35 cellular contexts compared by ENCODE assay signal in the genomic region with DNA sequence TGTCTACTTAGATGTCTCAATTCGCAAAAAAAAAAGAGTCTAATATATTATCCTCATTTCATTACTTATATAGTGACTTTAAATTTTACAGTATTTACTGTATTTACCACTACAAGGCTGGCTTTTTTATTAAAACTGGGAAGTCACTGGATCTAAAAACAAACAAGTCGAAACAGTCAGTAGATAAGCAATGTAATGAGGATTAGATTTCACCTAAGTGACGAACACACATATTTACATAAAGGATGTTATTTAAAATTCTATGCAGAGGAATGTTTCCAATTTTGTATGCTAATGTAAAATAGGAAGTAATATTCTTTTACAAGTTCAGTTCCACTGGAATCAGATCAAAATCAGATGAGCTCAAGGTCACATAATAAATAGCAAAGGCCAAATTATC.
"Had no signal": no experiment of that assay in that cellular context is flagged by ENCODE, and none has a peak within 500 bp of the region (broad histone marks: within the 10 kb centered on the region; RNA-seq: fewer than 3 reads in every experiment).

No MANE protein-coding gene starts in this region.

- H3K9me3 Mint-ChIP-seq: activated CD4-positive, alpha-beta memory T cell treated with anti-CD3 and anti-CD28 coated beads for 36 hours; activated CD4-positive, alpha-beta T cell treated with anti-CD3 and anti-CD28 coated beads, Interleukin-2, amount 10 ng/mL, durations not matched to agents 24 days and 14 days; activated naive CD4-positive, alpha-beta T cell treated with anti-CD3 and anti-CD28 coated beads for 36 hours; activated naive CD4-positive, alpha-beta T cell treated with anti-CD3 and anti-CD28 coated beads, Interleukin-2, amount 50 U/mL, for 24 hours; activated naive CD8-positive, alpha-beta T cell treated with anti-CD3 and anti-CD28 coated beads for 36 hours; activated naive CD8-positive, alpha-beta T cell treated with anti-CD3 and anti-CD28 coated beads, Interleukin-2, amount 50 U/mL, for 24 hours; activated T-helper 1 cell treated with anti-CD3 and anti-CD28 coated beads, Interleukin-12 subunit alpha, Interleukin-12 subunit beta, Interleukin-2, Interleukin-4 antibody, amounts not matched to agents 30 ng/mL and 10 ng/mL and 1 ng/mL, durations not matched to agents 14 hours and 24 hours and 36 hours; activated T-helper 2 cell treated with anti-CD3 and anti-CD28 coated beads, Interferon-gamma antibody, Interleukin-2, Interleukin-4, amounts not matched to agents 10 μg/mL and 5 μg/mL and 100 μg/mL, durations not matched to agents 14 hours and 24 hours and 36 hours; effector memory CD8-positive, alpha-beta T cell; T-helper 2 cell treated with Interferon-gamma antibody and Interleukin-4, amounts not matched to agents 5 μg/mL and 100 μg/mL, for 36 hours had no signal

- FAIRE-seq: colon had no signal

- H3K36me3 ChIP-seq: adrenal gland had no signal

- H3K27me3 Mint-ChIP-seq: activated CD4-positive, alpha-beta memory T cell treated with anti-CD3 and anti-CD28 coated beads for 36 hours; activated CD4-positive, alpha-beta T cell treated with anti-CD3 and anti-CD28 coated beads for 36 hours; activated CD4-positive, alpha-beta T cell treated with anti-CD3 and anti-CD28 coated beads, Interleukin-2, amount 10 ng/mL, durations not matched to agents 24 days and 14 days; activated CD8-positive, alpha-beta memory T cell treated with anti-CD3 and anti-CD28 coated beads, Interleukin-2, amount 10 ng/mL, durations not matched to agents 7 days and 5 days; activated naive CD4-positive, alpha-beta T cell treated with anti-CD3 and anti-CD28 coated beads, Interleukin-2, amount 50 U/mL, for 24 hours; activated naive CD8-positive, alpha-beta T cell treated with anti-CD3 and anti-CD28 coated beads for 36 hours; activated naive CD8-positive, alpha-beta T cell treated with anti-CD3 and anti-CD28 coated beads, Interleukin-2, amount 50 U/mL, for 24 hours; effector memory CD8-positive, alpha-beta T cell; T-helper 17 cell had no signal

- H3K27ac ChIP-seq: adrenal gland, body of pancreas, esophagus muscularis mucosa, foreskin keratinocyte, gastroesophageal sphincter, heart right ventricle had no signal

- DNase-seq: activated CD4-positive, alpha-beta memory T cell treated with anti-CD3 and anti-CD28 coated beads for 36 hours; activated CD4-positive, alpha-beta T cell treated with anti-CD3 and anti-CD28 coated beads for 36 hours; activated CD4-positive, alpha-beta T cell treated with anti-CD3 and anti-CD28 coated beads, Interleukin-2, amount 10 ng/mL, durations not matched to agents 24 days and 14 days; activated CD4-positive, CD25-positive, alpha-beta regulatory T cell; activated CD4-positive, CD25-positive, alpha-beta regulatory T cell treated with anti-CD3 and anti-CD28 coated beads, Interleukin-2, amount 50 U/mL, for 72 hours; activated CD8-positive, alpha-beta memory T cell treated with anti-CD3 and anti-CD28 coated beads, Interleukin-2, amount 10 ng/mL, durations not matched to agents 7 days and 5 days; activated CD8-positive, alpha-beta memory T cell treated with anti-CD3 and anti-CD28 coated beads, Interleukin-2, amount 50 U/mL, for 4 hours; activated CD8-positive, alpha-beta T cell treated with anti-CD3 and anti-CD28 coated beads, Interleukin-2, amount 10 ng/mL, durations not matched to agents 7 days and 5 days; activated effector memory CD4-positive, alpha-beta T cell treated with anti-CD3 and anti-CD28 coated beads, Interleukin-2, amount 50 U/mL, for 16 hours; activated naive CD4-positive, alpha-beta T cell treated with anti-CD3 and anti-CD28 coated beads for 36 hours; activated naive CD8-positive, alpha-beta T cell treated with anti-CD3 and anti-CD28 coated beads for 36 hours; activated naive CD8-positive, alpha-beta T cell treated with anti-CD3 and anti-CD28 coated beads, Interleukin-2, amount 50 U/mL, for 24 hours; activated T-cell treated with anti-CD3 and anti-CD28 coated beads, Interleukin-2, amount 50 U/mL, for 1 hour; activated T-cell treated with anti-CD3 and anti-CD28 coated beads, Interleukin-2, amount 50 U/mL, for 48 hours; adrenal gland; amygdala; aorta; body of pancreas; caudate nucleus; cortex of kidney; dermis blood vessel endothelial cell; effector CD4-positive, alpha-beta T cell; effector memory CD8-positive, alpha-beta T cell; erythroblast; foreskin keratinocyte; heart right ventricle; T-helper 17 cell; T1000 had no signal

- H3K27me3 ChIP-seq: adrenal gland, body of pancreas, esophagus muscularis mucosa, foreskin keratinocyte, gastroesophageal sphincter, heart right ventricle had no signal

- H3K27ac Mint-ChIP-seq: activated CD4-positive, alpha-beta memory T cell treated with anti-CD3 and anti-CD28 coated beads for 36 hours; activated CD4-positive, alpha-beta T cell treated with anti-CD3 and anti-CD28 coated beads for 36 hours; activated CD4-positive, alpha-beta T cell treated with anti-CD3 and anti-CD28 coated beads, Interleukin-2, amount 10 ng/mL, durations not matched to agents 24 days and 14 days; activated CD8-positive, alpha-beta memory T cell treated with anti-CD3 and anti-CD28 coated beads, Interleukin-2, amount 10 ng/mL, durations not matched to agents 7 days and 5 days; activated CD8-positive, alpha-beta T cell treated with anti-CD3 and anti-CD28 coated beads, Interleukin-2, amount 10 ng/mL, durations not matched to agents 7 days and 5 days; activated naive CD4-positive, alpha-beta T cell treated with anti-CD3 and anti-CD28 coated beads for 36 hours; activated naive CD4-positive, alpha-beta T cell treated with anti-CD3 and anti-CD28 coated beads, Interleukin-2, amount 50 U/mL, for 24 hours; activated naive CD8-positive, alpha-beta T cell treated with anti-CD3 and anti-CD28 coated beads for 36 hours; activated naive CD8-positive, alpha-beta T cell treated with anti-CD3 and anti-CD28 coated beads, Interleukin-2, amount 50 U/mL, for 24 hours; activated T-helper 1 cell treated with anti-CD3 and anti-CD28 coated beads, Interleukin-12 subunit alpha, Interleukin-12 subunit beta, Interleukin-2, Interleukin-4 antibody, amounts not matched to agents 30 ng/mL and 10 ng/mL and 1 ng/mL, durations not matched to agents 14 hours and 24 hours and 36 hours; activated T-helper 2 cell treated with anti-CD3 and anti-CD28 coated beads, Interferon-gamma antibody, Interleukin-2, Interleukin-4, amounts not matched to agents 10 μg/mL and 5 μg/mL and 100 μg/mL, durations not matched to agents 14 hours and 24 hours and 36 hours; effector memory CD8-positive, alpha-beta T cell; T-helper 17 cell; T-helper 2 cell treated with Interferon-gamma antibody and Interleukin-4, amounts not matched to agents 5 μg/mL and 100 μg/mL, for 36 hours had no signal

- H3K4me3 Mint-ChIP-seq: activated CD4-positive, alpha-beta memory T cell treated with anti-CD3 and anti-CD28 coated beads for 36 hours; activated CD4-positive, alpha-beta T cell treated with anti-CD3 and anti-CD28 coated beads for 36 hours; activated CD4-positive, alpha-beta T cell treated with anti-CD3 and anti-CD28 coated beads, Interleukin-2, amount 10 ng/mL, durations not matched to agents 24 days and 14 days; activated CD8-positive, alpha-beta memory T cell treated with anti-CD3 and anti-CD28 coated beads, Interleukin-2, amount 10 ng/mL, durations not matched to agents 7 days and 5 days; activated CD8-positive, alpha-beta T cell treated with anti-CD3 and anti-CD28 coated beads, Interleukin-2, amount 10 ng/mL, durations not matched to agents 7 days and 5 days; activated naive CD4-positive, alpha-beta T cell treated with anti-CD3 and anti-CD28 coated beads for 36 hours; activated naive CD4-positive, alpha-beta T cell treated with anti-CD3 and anti-CD28 coated beads, Interleukin-2, amount 50 U/mL, for 24 hours; activated naive CD8-positive, alpha-beta T cell treated with anti-CD3 and anti-CD28 coated beads for 36 hours; activated naive CD8-positive, alpha-beta T cell treated with anti-CD3 and anti-CD28 coated beads, Interleukin-2, amount 50 U/mL, for 24 hours; activated T-helper 1 cell treated with anti-CD3 and anti-CD28 coated beads, Interleukin-12 subunit alpha, Interleukin-12 subunit beta, Interleukin-2, Interleukin-4 antibody, amounts not matched to agents 30 ng/mL and 10 ng/mL and 1 ng/mL, durations not matched to agents 14 hours and 24 hours and 36 hours; effector memory CD8-positive, alpha-beta T cell; T-helper 17 cell; T-helper 2 cell treated with Interferon-gamma antibody and Interleukin-4, amounts not matched to agents 5 μg/mL and 100 μg/mL, for 36 hours had no signal

- H3K9me3 ChIP-seq: adrenal gland, body of pancreas, esophagus muscularis mucosa, gastroesophageal sphincter, heart right ventricle had no signal

- ATAC-seq: activated CD4-positive, alpha-beta T cell treated with anti-CD3 and anti-CD28 coated beads for 36 hours; activated CD8-positive, alpha-beta memory T cell treated with anti-CD3 and anti-CD28 coated beads, Interleukin-2, amount 10 ng/mL, durations not matched to agents 7 days and 5 days; activated CD8-positive, alpha-beta T cell treated with anti-CD3 and anti-CD28 coated beads, Interleukin-2, amount 10 ng/mL, durations not matched to agents 7 days and 5 days; activated naive CD8-positive, alpha-beta T cell treated with anti-CD3 and anti-CD28 coated beads, Interleukin-2, amount 50 U/mL, for 24 hours; body of pancreas; effector memory CD8-positive, alpha-beta T cell; foreskin keratinocyte; gastroesophageal sphincter; heart right ventricle; T-helper 17 cell had no signal

- H3K4me1 Mint-ChIP-seq: activated CD4-positive, alpha-beta T cell treated with anti-CD3 and anti-CD28 coated beads, Interleukin-2, amount 10 ng/mL, durations not matched to agents 24 days and 14 days; activated CD8-positive, alpha-beta memory T cell treated with anti-CD3 and anti-CD28 coated beads, Interleukin-2, amount 10 ng/mL, durations not matched to agents 7 days and 5 days had no signal

- H3K4me1 ChIP-seq: body of pancreas, esophagus muscularis mucosa, foreskin keratinocyte, gastroesophageal sphincter, heart right ventricle had no signal

- H3K4me3 ChIP-seq: adrenal gland, body of pancreas, esophagus muscularis mucosa, gastroesophageal sphincter, heart right ventricle had no signal
